Comparison of ENCODE assay signal across 8 cellular contexts in the genomic region with DNA sequence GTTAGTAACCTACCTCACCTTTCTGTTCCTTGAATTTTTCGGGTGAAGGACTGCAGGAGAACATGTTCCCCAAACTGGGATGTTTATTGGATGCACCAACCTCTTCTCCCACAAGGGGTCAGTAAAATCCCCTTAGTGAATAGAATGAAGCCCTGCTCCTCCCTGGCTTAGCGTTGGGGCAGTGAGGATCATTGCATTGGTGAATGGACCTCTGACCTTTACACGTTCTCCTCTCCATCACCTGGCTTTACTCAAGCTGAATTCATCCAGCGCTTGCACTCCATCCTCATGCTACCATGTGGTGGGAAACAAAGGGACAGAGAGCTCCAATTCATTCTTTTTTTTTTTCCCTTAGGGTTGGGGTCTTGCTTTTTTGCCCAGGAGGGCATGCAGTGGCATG.
DNase-seq lines count a peak whose midpoint lies in the region; ATAC-seq and TF ChIP-seq lines count a peak whose summit lies in the region.

No MANE protein-coding gene starts in this region.

- H3K4me1 Mint-ChIP-seq in activated CD4-positive, alpha-beta T cell treated with anti-CD3 and anti-CD28 coated beads, Interleukin-2, amount 10 ng/mL, durations not matched to agents 7 days and 5 days, result peaks cover 7% of the 10 kb centered on the region
- peaks cover 4% of the 10 kb centered on the region for H3K4me1 Mint-ChIP-seq in activated B cell treated with CpG ODN at 0.5 μM for 24 hours

- H3K36me3 Mint-ChIP-seq in activated CD4-positive, alpha-beta T cell treated with anti-CD3 and anti-CD28 coated beads, Interleukin-2, amount 10 ng/mL, durations not matched to agents 7 days and 5 days (ENCODE audit: low read depth), result no peaks in the 10 kb centered on the region
- no peaks in the 10 kb centered on the region for H3K36me3 Mint-ChIP-seq in activated B cell treated with CpG ODN at 0.5 μM for 24 hours (ENCODE audit: low read depth)

- H3K4me1 ChIP-seq in left ventricle myocardium inferior (peaks cover 6% of the 10 kb centered on the region), gastrocnemius medialis (no peaks in the 10 kb centered on the region)

- POLR2A ChIA-PET in activated CD4-positive, alpha-beta T cell treated with anti-CD3 and anti-CD28 coated beads, Interleukin-2, amount 10 ng/mL, durations not matched to agents 7 days and 5 days (lab: Charles Lee), result no interaction called here
- POLR2A ChIA-PET in activated B cell treated with CpG ODN at 0.5 μM for 24 hours (lab: Charles Lee), result no interaction called here

- no peak overlapping the region for H3K27ac Mint-ChIP-seq in activated CD4-positive, alpha-beta T cell treated with anti-CD3 and anti-CD28 coated beads, Interleukin-2, amount 10 ng/mL, durations not matched to agents 7 days and 5 days
- no peak overlapping the region for H3K27ac Mint-ChIP-seq in activated B cell treated with CpG ODN at 0.5 μM for 24 hours

- CTCF ChIA-PET in activated CD4-positive, alpha-beta T cell treated with anti-CD3 and anti-CD28 coated beads, Interleukin-2, amount 10 ng/mL, durations not matched to agents 7 days and 5 days (lab: Charles Lee), result interaction anchor here (0.6 kb wide), 1 partner anchor 128 kb away, joined by 3 read pairs; no protein-coding TSS in a partner anchor
- CTCF ChIA-PET in activated B cell treated with CpG ODN at 0.5 μM for 24 hours (lab: Charles Lee), result interaction anchor here (0.6 to 1.6 kb wide), 3 partner anchors 17 to 78 kb away, joined by 3 to 7 read pairs (median 3); no protein-coding TSS in a partner anchor

- ATAC-seq in GM21423 (IDR thresholded peaks at IDR 0.05; ENCODE audit: unreplicated experiment) (peak; percentile 67), activated B cell treated with CpG ODN at 0.5 μM for 24 hours (ENCODE audit: low read depth) (no peak), gastrocnemius medialis (no peak), HG03139 (IDR thresholded peaks at IDR 0.05; ENCODE audit: unreplicated experiment) (no peak)

- H3K9me3 ChIP-seq in left ventricle myocardium inferior (replicated peaks) (no peaks in the 10 kb centered on the region), gastrocnemius medialis (no peaks in the 10 kb centered on the region)

- intact Hi-C loops in activated B cell treated with CpG ODN at 0.5 μM for 24 hours (cut with micrococcal nuclease), result loop anchor here (1.0 to 5.0 kb wide), 2 partner anchors 58 to 804 kb away; no protein-coding TSS in a partner anchor
- intact Hi-C loops in left ventricle myocardium inferior (cut with micrococcal nuclease), result no loop called here
- intact Hi-C loops in gastrocnemius medialis (cut with DNase I; ENCODE audit: low total_unique reads), result no loop called here

- no peak for TF ChIP-seq POLR2A in gastrocnemius medialis (IDR thresholded peaks at IDR 0.05)

- no peaks in the 10 kb centered on the region for H3K36me3 ChIP-seq in left ventricle myocardium inferior
- no peaks in the 10 kb centered on the region for H3K36me3 ChIP-seq in gastrocnemius medialis

- in situ Hi-C loops in gastrocnemius medialis (cut with MboI; ENCODE audit: low sequenced_read_pairs in 4 of 4), result loop anchor here in 1 of 4 donors (10.0 kb wide), 1 partner anchor 667 kb away; no protein-coding TSS in a partner anchor

- H3K4me3 ChIP-seq in left ventricle myocardium inferior (no peak overlapping the region), gastrocnemius medialis (no peak overlapping the region)

- peak; percentile 35 for TF ChIP-seq CTCF in activated B cell treated with CpG ODN at 0.5 μM for 24 hours (IDR thresholded peaks at IDR 0.05)
- peak; percentile 81 for TF ChIP-seq CTCF in left ventricle myocardium inferior (IDR thresholded peaks at IDR 0.05; ENCODE audit: borderline replicate concordance)
- TF ChIP-seq CTCF in gastrocnemius medialis (IDR thresholded peaks at IDR 0.05 in 4 of 5, conservative IDR thresholded peaks at IDR 0.05 in 1 of 5), result peak in 3 of 5 experiments; percentile 20 to 46 (median 41)

- peak; percentile 22 for DNase-seq in activated CD4-positive, alpha-beta T cell treated with anti-CD3 and anti-CD28 coated beads, Interleukin-2, amount 10 ng/mL, durations not matched to agents 7 days and 5 days
- DNase-seq in activated CD4-positive, alpha-beta T cell treated with anti-CD3 and anti-CD28 coated beads, Interleukin-2, amount 50 U/mL, for 1 hour, result no peak
- DNase-seq in Kasumi-1 (lab: John Stamatoyannopoulos, UW) (peak; percentile 27 to 61), activated B cell treated with CpG ODN at 0.5 μM for 24 hours (no peak), left ventricle myocardium inferior (no peak), gastrocnemius medialis (no peak)

- no peaks in the 10 kb centered on the region for H3K9me3 Mint-ChIP-seq in activated CD4-positive, alpha-beta T cell treated with anti-CD3 and anti-CD28 coated beads, Interleukin-2, amount 10 ng/mL, durations not matched to agents 7 days and 5 days
- H3K9me3 Mint-ChIP-seq in activated B cell treated with CpG ODN at 0.5 μM for 24 hours, result no peaks in the 10 kb centered on the region

- H3K27me3 ChIP-seq in left ventricle myocardium inferior (ENCODE audit: low read depth) (no peaks in the 10 kb centered on the region), gastrocnemius medialis (no peaks in the 10 kb centered on the region)

- H3K27ac ChIP-seq in left ventricle myocardium inferior (replicated peaks), result no peak overlapping the region
- no peak overlapping the region for H3K27ac ChIP-seq in gastrocnemius medialis

- H3K27me3 Mint-ChIP-seq in activated CD4-positive, alpha-beta T cell treated with anti-CD3 and anti-CD28 coated beads, Interleukin-2, amount 10 ng/mL, durations not matched to agents 7 days and 5 days, result peaks cover 1% of the 10 kb centered on the region
- peaks cover 17% of the 10 kb centered on the region for H3K27me3 Mint-ChIP-seq in activated B cell treated with CpG ODN at 0.5 μM for 24 hours

- no peak overlapping the region for H3K4me3 Mint-ChIP-seq in activated CD4-positive, alpha-beta T cell treated with anti-CD3 and anti-CD28 coated beads, Interleukin-2, amount 10 ng/mL, durations not matched to agents 7 days and 5 days
- H3K4me3 Mint-ChIP-seq in activated B cell treated with CpG ODN at 0.5 μM for 24 hours, result no peak overlapping the region

Comparison
In these comparisons a context has a peak if more than half of its experiments do, and no peak if none do; other contexts are left out.
1. DNase-seq: peak in activated CD4-positive, alpha-beta T cell treated with anti-CD3 and anti-CD28 coated beads, Interleukin-2, amount 10 ng/mL, durations not matched to agents 7 days and 5 days (single experiment) and Kasumi-1 (2 of 2); none in activated CD4-positive, alpha-beta T cell treated with anti-CD3 and anti-CD28 coated beads, Interleukin-2, amount 50 U/mL, for 1 hour (single experiment), activated B cell treated with CpG ODN at 0.5 μM for 24 hours (single experiment), left ventricle myocardium inferior (single experiment) and gastrocnemius medialis (0 of 2).
2. Peak in every context shown above with its lines, with median percentiles within 50 percentile points of each other: CTCF ChIP-seq.